Comparison of ENCODE assay signal across 20 cellular contexts in the genomic region with DNA sequence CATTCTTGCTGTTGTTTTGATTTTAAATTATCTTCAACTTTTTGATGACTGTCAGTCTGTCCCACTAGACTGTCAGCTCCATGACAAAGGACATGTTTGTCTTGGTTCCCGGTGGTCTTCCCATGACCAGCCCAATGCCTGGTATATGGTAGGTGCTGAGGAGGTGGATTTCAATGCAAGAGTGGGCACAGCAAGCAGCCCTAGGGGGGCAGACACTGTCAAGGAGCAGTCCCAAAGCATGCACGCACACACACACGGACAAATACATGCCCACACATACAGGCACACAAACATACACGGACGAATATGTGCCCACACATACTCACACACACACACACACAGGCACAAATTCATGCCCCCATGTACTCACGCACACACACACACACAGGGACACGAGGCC. TPM values are rescaled to one million over a fixed set of nuclear protein-coding genes. Genes with fewer than 3 reads are reported as not detected.
"Had no signal": no experiment of that assay in that cellular context is flagged by ENCODE, and none has a peak within 500 bp of the region (broad histone marks: within the 10 kb centered on the region; RNA-seq: fewer than 3 reads in every experiment).

No MANE protein-coding gene starts in this region.

- H3K27ac ChIP-seq: foreskin keratinocyte had no signal

- H3K27me3 ChIP-seq: dorsolateral prefrontal cortex, foreskin keratinocyte, sigmoid colon had no signal

- H3K4me1 ChIP-seq: foreskin keratinocyte had no signal

- H3K4me3 ChIP-seq: dorsolateral prefrontal cortex, mucosa of descending colon, sigmoid colon had no signal

- DNase-seq: activated CD8-positive, alpha-beta T cell treated with anti-CD3 and anti-CD28 coated beads for 36 hours; amygdala; caudate nucleus; foreskin keratinocyte; kidney glomerular epithelial cell; mesenchymal stem cell; naive B cell; stimulated activated naive B cell treated with anti-CD40 and anti-IgM and Interleukin-4, amounts not matched to agents 10 μg/mL and 1 μg/mL and 100 μg/mL, for 72 hours; SW 1271 had no signal

- H3K9me3 ChIP-seq: mucosa of descending colon, sigmoid colon had no signal

RNA-seq across cellular contexts. Expression of a gene that starts 12.0 kb away (rescaled TPM):
- total RNA-seq: epithelial cell of proximal tubule; T-helper 2 cell treated with Interferon-gamma antibody and Interleukin-4, amounts not matched to agents 100 ng/mL and 5 ng/mL, for 36 hours had no signal
- polyA plus RNA-seq: foreskin keratinocyte had no signal

RNA-seq across cellular contexts. Expression of a gene that starts 49.5 kb away (rescaled TPM):
- total RNA-seq: activated CD4-positive, alpha-beta T cell treated with anti-CD3 and anti-CD28 coated beads, Interleukin-2, amount 10 ng/mL, durations not matched to agents 24 days and 14 days; activated CD8-positive, alpha-beta T cell treated with anti-CD3 and anti-CD28 coated beads for 36 hours; activated naive CD8-positive, alpha-beta T cell treated with anti-CD3 and anti-CD28 coated beads, Interleukin-2, amount 10 ng/mL, durations not matched to agents 7 days and 5 days; activated T-helper 1 cell treated with anti-CD3 and anti-CD28 coated beads, Interleukin-12 subunit alpha, Interleukin-12 subunit beta, Interleukin-2, Interleukin-4 antibody, amounts not matched to agents 30 ng/mL and 10 ng/mL and 1 ng/mL, durations not matched to agents 14 hours and 24 hours and 36 hours; epithelial cell of proximal tubule; fibroblast of lung; foreskin keratinocyte; liver; mucosa of descending colon; sigmoid colon; T-helper 2 cell treated with Interferon-gamma antibody and Interleukin-4, amounts not matched to agents 100 ng/mL and 5 ng/mL, for 36 hours; ureter had no signal
- polyA plus RNA-seq: fibroblast of lung, foreskin keratinocyte, liver, sigmoid colon had no signal
